Comparison of ENCODE assay signal across 8 cellular contexts in the genomic region with DNA sequence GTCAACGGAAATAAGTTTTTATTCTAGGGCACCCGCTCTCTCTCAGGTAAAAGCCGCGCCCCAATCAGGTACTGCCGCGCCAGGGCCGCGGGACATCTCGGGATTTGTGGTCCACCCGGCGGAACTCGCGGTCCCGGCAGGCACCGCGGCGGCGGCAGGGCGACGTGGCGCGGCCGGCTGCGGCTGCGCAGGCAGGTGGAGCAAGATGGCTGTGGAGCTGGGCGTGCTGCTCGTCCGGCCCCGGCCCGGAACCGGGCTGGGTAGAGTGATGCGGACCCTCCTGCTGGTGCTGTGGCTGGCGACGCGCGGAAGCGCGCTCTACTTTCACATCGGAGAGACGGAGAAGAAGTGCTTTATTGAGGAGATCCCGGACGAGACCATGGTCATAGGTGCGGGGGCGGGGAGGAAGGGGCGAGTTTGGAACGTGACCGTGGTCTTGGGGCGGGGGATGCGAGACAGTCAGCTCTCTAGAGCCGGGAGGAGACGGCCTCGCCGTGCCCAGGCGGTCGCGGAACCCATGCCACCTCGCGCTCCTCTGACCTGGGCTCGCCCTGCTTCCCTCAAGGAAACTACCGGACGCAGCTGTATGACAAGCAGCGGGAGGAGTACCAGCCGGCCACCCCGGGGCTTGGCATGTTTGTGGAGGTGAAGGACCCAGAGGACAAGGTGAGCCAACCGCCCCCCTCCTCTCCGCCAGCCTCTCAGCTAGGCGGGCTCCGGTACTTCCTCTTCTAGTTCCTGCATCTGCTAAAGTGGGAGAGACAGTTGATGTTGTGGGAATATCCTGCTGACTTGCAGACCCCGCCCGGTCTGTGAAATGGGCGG. TPM values are rescaled to one million over a fixed set of nuclear protein-coding genes. Genes with fewer than 3 reads are reported as not detected.
DNase-seq lines count a peak whose midpoint lies in the region; ATAC-seq and FAIRE-seq lines count a peak whose summit lies in the region.

Gene TMED9 (plus strand): TSS at position 194 of the 825 bp plus-strand sequence. CDS start 12 bp downstream, at position 206.

- peak within 1 kb of the TSS; percentile 61 for H3K18ac ChIP-seq in neuronal stem cell (ENCODE audit: low read length)

- peak within 1 kb of the TSS; percentile 96 for H2AK5ac ChIP-seq in neuronal stem cell (ENCODE audit: low read depth, low read length)

- intact Hi-C loops in activated naive CD4-positive, alpha-beta T cell treated with anti-CD3 and anti-CD28 coated beads for 36 hours (cut with micrococcal nuclease) = loop anchor here (1.0 to 10.0 kb wide), 4 partner anchors 8 to 1033 kb away; partner anchors contain the start of genes B4GALT7, CLK4, FAM193B and NHP2

- peak within 1 kb of the TSS; percentile 95 for H3K4me3 ChIP-seq in SK-N-MC
- H3K4me3 ChIP-seq in neuronal stem cell (ENCODE audit: low read length in 2 of 2) = peak within 1 kb of the TSS; percentile 85 to 99
- H3K4me3 ChIP-seq in subcutaneous abdominal adipose tissue (ENCODE audit: low read depth in 1 of 5, low read length in 5 of 5) = peak within 1 kb of the TSS; percentile 85 to 94 (median 93)

- H3K36me3 Mint-ChIP-seq in activated naive CD4-positive, alpha-beta T cell treated with anti-CD3 and anti-CD28 coated beads for 36 hours (ENCODE audit: low read depth) = peaks cover 29% of the 10 kb centered on the region

- peak within 1 kb of the TSS; percentile 97 for H3K4me2 ChIP-seq in neuronal stem cell (ENCODE audit: insufficient read depth, low read length, poor library complexity, severe bottlenecking)

- H3K9ac ChIP-seq in SK-N-MC (ENCODE audit: insufficient read length) (peak within 1 kb of the TSS; percentile 90), neuronal stem cell (ENCODE audit: low read depth, low read length, poor library complexity) (peak within 1 kb of the TSS; percentile 99), subcutaneous abdominal adipose tissue (ENCODE audit: low read length in 5 of 5) (peak within 1 kb of the TSS; percentile 87 to 93 (median 91))

- H3K4me1 ChIP-seq in neuronal stem cell (ENCODE audit: control insufficient read depth in 2 of 2, insufficient read depth in 1 of 2, low read depth in 1 of 2, low read length in 2 of 2) (peaks cover 3 to 4% of the 10 kb centered on the region in 2 donors), subcutaneous abdominal adipose tissue (ENCODE audit: control insufficient read depth in 5 of 5, insufficient read depth in 5 of 5, low read length in 5 of 5) (peaks cover 0 to 25% (median 19%) of the 10 kb centered on the region in 5 donors)

- no peaks in the 10 kb centered on the region for H3K9me3 Mint-ChIP-seq in activated naive CD4-positive, alpha-beta T cell treated with anti-CD3 and anti-CD28 coated beads for 36 hours

- peaks cover 5% of the 10 kb centered on the region for H3K9me3 ChIP-seq in KOPT-K1 (ENCODE audit: insufficient read depth, low read length, poor library complexity, severe bottlenecking)
- no peaks in the 10 kb centered on the region for H3K9me3 ChIP-seq in SK-N-MC (ENCODE audit: low read depth, low read length)
- H3K9me3 ChIP-seq in neuronal stem cell (replicated peaks in 1 of 2; ENCODE audit: control insufficient read depth in 2 of 2, insufficient read depth in 1 of 2, low read depth in 1 of 2, low read length in 2 of 2) = no peaks in the 10 kb centered on the region
- no peaks in the 10 kb centered on the region for H3K9me3 ChIP-seq in subcutaneous abdominal adipose tissue (ENCODE audit: control insufficient read depth in 5 of 5, low read length in 5 of 5)

- H2BK15ac ChIP-seq in neuronal stem cell (ENCODE audit: low read length) = peak within 1 kb of the TSS; percentile 51

- H3K27me3 ChIP-seq in neuronal stem cell (ENCODE audit: control insufficient read depth in 3 of 3, insufficient read depth in 3 of 3, low read depth in 1 of 3, low read length in 3 of 3) (peaks cover 0 to 25% (median 0%) of the 10 kb centered on the region in 3 experiments), subcutaneous abdominal adipose tissue (ENCODE audit: control insufficient read depth in 5 of 5, insufficient read depth in 4 of 5, low read length in 5 of 5) (peaks cover 0 to 2% (median 0%) of the 10 kb centered on the region in 5 donors)

- H3K4ac ChIP-seq in neuronal stem cell (ENCODE audit: low read length) = peak within 1 kb of the TSS; percentile 43

- peak within 1 kb of the TSS; percentile 98 for H3K4me3 Mint-ChIP-seq in activated naive CD4-positive, alpha-beta T cell treated with anti-CD3 and anti-CD28 coated beads for 36 hours

- DNase-seq in EL (peak; percentile 82), SK-N-MC (ENCODE audit: low read depth, low spot score) (no peak), frontal cortex (ENCODE audit: low spot score in 2 of 2) (peak; percentile 88), neuronal stem cell (ENCODE audit: low spot score) (peak; percentile 70)
- peak; percentile 88 for DNase-seq in activated naive CD4-positive, alpha-beta T cell treated with anti-CD3 and anti-CD28 coated beads for 36 hours

- peaks cover 9% of the 10 kb centered on the region for H3K27me3 Mint-ChIP-seq in activated naive CD4-positive, alpha-beta T cell treated with anti-CD3 and anti-CD28 coated beads for 36 hours (ENCODE audit: low read depth)

- H3K4me1 Mint-ChIP-seq in activated naive CD4-positive, alpha-beta T cell treated with anti-CD3 and anti-CD28 coated beads for 36 hours (ENCODE audit: low read depth) = peaks cover 35% of the 10 kb centered on the region

- no peak within 1 kb of the TSS for H4K8ac ChIP-seq in neuronal stem cell (ENCODE audit: low read depth, low read length)

- H2BK5ac ChIP-seq in neuronal stem cell (ENCODE audit: low read length) = peak within 1 kb of the TSS; percentile 91

- CTCF ChIA-PET in activated naive CD4-positive, alpha-beta T cell treated with anti-CD3 and anti-CD28 coated beads for 36 hours (lab: Charles Lee) = interaction anchor here (0.5 to 1.7 kb wide), 5 partner anchors 14 to 590 kb away, joined by 3 to 4 read pairs (median 4); no protein-coding TSS in a partner anchor

- peak within 1 kb of the TSS; percentile 90 for H3K23ac ChIP-seq in neuronal stem cell (ENCODE audit: low read depth, low read length, poor library complexity)

- peak; percentile 89 for ATAC-seq in GM21737 (IDR thresholded peaks at IDR 0.05; ENCODE audit: unreplicated experiment)

- no peak within 1 kb of the TSS for H2BK12ac ChIP-seq in neuronal stem cell (ENCODE audit: low read length)

- FAIRE-seq in frontal cortex (lab: Jason Lieb, UNC) = no peak

- no peak within 1 kb of the TSS for H3K14ac ChIP-seq in neuronal stem cell (ENCODE audit: low read length)

- H2AFZ ChIP-seq in neuronal stem cell (ENCODE audit: low read length) = peak within 1 kb of the TSS; percentile 95

- H3K27ac ChIP-seq in KOPT-K1 (ENCODE audit: low read depth, low read length, poor library complexity, severe bottlenecking) = peak within 1 kb of the TSS; percentile 78
- no peak within 1 kb of the TSS for H3K27ac ChIP-seq in SK-N-MC
- peak within 1 kb of the TSS; percentile 43 for H3K27ac ChIP-seq in neuronal stem cell (replicated peaks; ENCODE audit: low read length)
- peak within 1 kb of the TSS; percentile 60 for H3K27ac ChIP-seq in subcutaneous abdominal adipose tissue (ENCODE audit: low read depth, low read length)

- H3K27ac Mint-ChIP-seq in activated naive CD4-positive, alpha-beta T cell treated with anti-CD3 and anti-CD28 coated beads for 36 hours = peak within 1 kb of the TSS; percentile 94

- no peak within 1 kb of the TSS for H4K91ac ChIP-seq in neuronal stem cell (ENCODE audit: low read depth, low read length, poor library complexity)

- no CpG with 5 or more reads among the region's 71 CpGs for WGBS in neuronal stem cell (ENCODE audit: extremely low coverage in 2 of 2, insufficient read length in 2 of 2, insufficient replicate concordance in 1 of 2), 2 donors

- peaks cover 5% of the 10 kb centered on the region for H3K79me1 ChIP-seq in neuronal stem cell (ENCODE audit: low read depth, low read length)

- H2BK120ac ChIP-seq in neuronal stem cell (ENCODE audit: low read depth, low read length) = no peak within 1 kb of the TSS

- H3K36me3 ChIP-seq in KOPT-K1 (ENCODE audit: insufficient read depth, low read length) (peaks cover 36% of the 10 kb centered on the region), SK-N-MC (ENCODE audit: insufficient read depth, low read length) (peaks cover 36% of the 10 kb centered on the region), neuronal stem cell (replicated peaks in 1 of 2; ENCODE audit: control insufficient read depth in 2 of 2, insufficient read depth in 2 of 2, low read length in 2 of 2) (peaks cover 29 to 39% of the 10 kb centered on the region in 2 donors), subcutaneous abdominal adipose tissue (ENCODE audit: control insufficient read depth in 5 of 5, insufficient read depth in 5 of 5, low read length in 5 of 5) (peaks cover 0 to 37% (median 34%) of the 10 kb centered on the region in 5 donors)

RNA-seq across cellular contexts. Expression of gene TMED9, which starts in this region (rescaled TPM):
- 100 to 1,000 TPM; 110 TPM for total RNA-seq in activated naive CD4-positive, alpha-beta T cell treated with anti-CD3 and anti-CD28 coated beads for 36 hours
- total RNA-seq in frontal cortex = 28.1 TPM
- 63.0 TPM for polyA plus RNA-seq in neuronal stem cell (2013, experiment 1 of 2)
- polyA plus RNA-seq in neuronal stem cell (2013, experiment 2 of 2) = 62.9 TPM
